ENCODE assay signal across 1 cellular context in the genomic region with DNA sequence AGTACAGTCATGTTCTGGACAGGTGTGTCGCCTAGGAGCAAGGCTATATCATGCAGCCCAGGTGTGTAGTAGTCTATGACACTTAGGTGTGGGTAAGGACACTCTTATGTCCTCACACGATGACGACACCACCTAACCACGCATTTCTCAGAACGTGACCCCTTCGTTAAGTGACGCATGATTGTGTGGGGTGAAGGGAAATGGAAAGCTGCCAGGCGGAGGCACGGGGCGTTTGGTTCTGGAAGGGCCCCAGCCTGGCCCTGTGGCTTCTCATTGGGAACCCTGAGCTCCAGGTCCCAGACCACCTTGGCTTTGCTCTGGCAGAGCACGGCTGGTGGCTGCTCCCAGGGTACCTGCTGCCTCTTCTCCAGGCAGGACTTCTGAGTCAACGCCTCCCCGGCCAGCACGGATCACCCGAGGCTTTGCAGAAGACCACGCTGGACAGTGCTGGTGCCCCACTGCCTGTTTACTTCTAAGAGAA.
TF ChIP-seq lines count a peak whose summit lies in the region.

No MANE protein-coding gene starts in this region.

TF ChIP-seq in H1, 55 proteins besides CTCF, POLR2A, EP300 and RAD21:
- TF ChIP-seq TEAD4 (IDR thresholded peaks at IDR 0.05; ENCODE audit: low read depth, low read length) (no peak), CBX5 (IDR thresholded peaks at IDR 0.05; ENCODE audit: low read depth, low read length) (no peak), CREB1 (IDR thresholded peaks at IDR 0.05) (no peak), ATF2 (IDR thresholded peaks at IDR 0.05; ENCODE audit: low read length) (no peak), GABPA (IDR thresholded peaks at IDR 0.05; ENCODE audit: borderline replicate concordance, insufficient read depth, low read length) (no peak), SP2 (IDR thresholded peaks at IDR 0.05; ENCODE audit: low read length) (no peak), HDAC2 (IDR thresholded peaks at IDR 0.05; ENCODE audit: borderline replicate concordance in 1 of 2, low read depth in 2 of 2, low read length in 2 of 2) (no peak), BCL11A (IDR thresholded peaks at IDR 0.05; ENCODE audit: low read depth in 2 of 2, low read length in 2 of 2) (no peak), ZNF274 (IDR thresholded peaks at IDR 0.05; ENCODE audit: borderline replicate concordance, extremely low read depth, low read length) (no peak), CTBP2 (IDR thresholded peaks at IDR 0.05; ENCODE audit: borderline replicate concordance, insufficient read depth, insufficient read length, low read length) (no peak)
- TF ChIP-seq, protein P1, sequence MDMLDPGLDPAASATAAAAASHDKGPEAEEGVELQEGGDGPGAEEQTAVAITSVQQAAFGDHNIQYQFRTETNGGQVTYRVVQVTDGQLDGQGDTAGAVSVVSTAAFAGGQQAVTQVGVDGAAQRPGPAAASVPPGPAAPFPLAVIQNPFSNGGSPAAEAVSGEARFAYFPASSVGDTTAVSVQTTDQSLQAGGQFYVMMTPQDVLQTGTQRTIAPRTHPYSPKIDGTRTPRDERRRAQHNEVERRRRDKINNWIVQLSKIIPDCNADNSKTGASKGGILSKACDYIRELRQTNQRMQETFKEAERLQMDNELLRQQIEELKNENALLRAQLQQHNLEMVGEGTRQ (IDR thresholded peaks at IDR 0.05; ENCODE audit: low read length) = no peak
- TF ChIP-seq, protein P2, sequence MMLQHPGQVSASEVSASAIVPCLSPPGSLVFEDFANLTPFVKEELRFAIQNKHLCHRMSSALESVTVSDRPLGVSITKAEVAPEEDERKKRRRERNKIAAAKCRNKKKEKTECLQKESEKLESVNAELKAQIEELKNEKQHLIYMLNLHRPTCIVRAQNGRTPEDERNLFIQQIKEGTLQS (IDR thresholded peaks at IDR 0.05; ENCODE audit: insufficient read depth, low read depth, low read length) = no peak
TF ChIP-seq in H1: peak in this region for 0.
